In genomic region chr3:132536442-132537153, GRCh38 we compare ENCODE assay signal across 9 cellular contexts.
DNase-seq lines count a peak whose midpoint lies in the region; ATAC-seq and TF ChIP-seq lines count a peak whose summit lies in the region.
"Had no signal": no experiment of that assay in that cellular context is flagged by ENCODE, and none has a peak within 500 bp of the region (broad histone marks: within the 10 kb centered on the region; RNA-seq: fewer than 3 reads in every experiment).

No MANE protein-coding gene starts in this region.

- in situ Hi-C loops in brain microvascular endothelial cell (cut with HindIII; ENCODE audit: low pct_ligation_motif_present, low sequenced_read_pairs), result loop anchor here (25.0 kb wide), 1 partner anchor 101 kb away; no protein-coding TSS in a partner anchor

- peaks cover 10% of the 10 kb centered on the region for H3K36me3 ChIP-seq in brain microvascular endothelial cell (replicated peaks)
- peaks cover 45% of the 10 kb centered on the region for H3K36me3 ChIP-seq in skeletal muscle satellite cell (ENCODE audit: insufficient read depth, low read length)
- peaks cover 0 to 91% of the 10 kb centered on the region in 2 donors for H3K36me3 ChIP-seq in left lung

- ATAC-seq in left lung, result no peak
- ATAC-seq in HG02981 (IDR thresholded peaks at IDR 0.05; ENCODE audit: unreplicated experiment), result no peak

- peaks cover 8% of the 10 kb centered on the region for H3K4me1 ChIP-seq in skeletal muscle satellite cell (ENCODE audit: control insufficient read depth, insufficient read depth, low read length)
- peaks cover 0 to 3% of the 10 kb centered on the region in 2 donors for H3K4me1 ChIP-seq in left lung

- H3K4me3 ChIP-seq in brain microvascular endothelial cell (ENCODE audit: low read depth, low read length) (no peak overlapping the region), skeletal muscle satellite cell (ENCODE audit: low read length) (no peak overlapping the region), left lung (no peak overlapping the region)

- H3K4me2 ChIP-seq in skeletal muscle satellite cell (ENCODE audit: low read length), result no peak overlapping the region

- no peak for TF ChIP-seq CTCF in brain microvascular endothelial cell (IDR thresholded peaks at IDR 0.05; ENCODE audit: low read depth, low read length, missing control alignments)
- no peak for TF ChIP-seq CTCF in left lung (IDR thresholded peaks at IDR 0.05)

- intact Hi-C loops in left lung (cut with DNase I), result loop anchor here in 1 of 2 donors (5.0 kb wide), 1 partner anchor 111 kb away; no protein-coding TSS in a partner anchor

- peak overlapping the region; percentile 50 for H3K9ac ChIP-seq in skeletal muscle satellite cell (ENCODE audit: low read depth, low read length)

- peak overlapping the region; percentile 62 for H3K27ac ChIP-seq in brain microvascular endothelial cell
- no peak overlapping the region for H3K27ac ChIP-seq in left lung
- H3K27ac ChIP-seq: 22Rv1 had no signal

- no peaks in the 10 kb centered on the region for H3K9me3 ChIP-seq in skeletal muscle satellite cell (replicated peaks; ENCODE audit: low read length)
- H3K9me3 ChIP-seq in left lung, result no peaks in the 10 kb centered on the region

- H3K27me3 ChIP-seq in brain microvascular endothelial cell (replicated peaks), result no peaks in the 10 kb centered on the region
- no peaks in the 10 kb centered on the region for H3K27me3 ChIP-seq in skeletal muscle satellite cell (ENCODE audit: control insufficient read depth, insufficient read depth, low read length)
- no peaks in the 10 kb centered on the region for H3K27me3 ChIP-seq in left lung

- DNase-seq in DMS53 (lab: John Stamatoyannopoulos, UW), result peak; percentile 8
- DNase-seq in DMS53 treated with DMSO at 0.1 percent for 48 hours (lab: John Stamatoyannopoulos, UW; ENCODE audit: unreplicated experiment), result no peak
- DNase-seq in NAMALWA (ENCODE audit: low spot score), result peak; percentile 60
- no peak for DNase-seq in brain microvascular endothelial cell
- DNase-seq in left lung, result no peak
- no peak for DNase-seq in DMS153 (lab: John Stamatoyannopoulos, UW)

Comparison
In these comparisons a context has a peak if more than half of its experiments do, and no peak if none do; other contexts are left out.
1. DNase-seq: peak in DMS53 (single experiment) and NAMALWA (single experiment); none in DMS53 treated with DMSO at 0.1 percent for 48 hours (single experiment), brain microvascular endothelial cell (single experiment), left lung (0 of 2) and DMS153 (single experiment).